In genomic region chr5:50963647-50964584, GRCh38 we compare ENCODE assay signal across 7 cellular contexts.
DNase-seq lines count a peak whose midpoint lies in the region; ATAC-seq, FAIRE-seq and TF ChIP-seq lines count a peak whose summit lies in the region.

No MANE protein-coding gene starts in this region.

- H4K20me1 ChIP-seq in astrocyte (ENCODE audit: insufficient read depth, low read length), result no peaks in the 10 kb centered on the region

- peaks cover 5% of the 10 kb centered on the region for H3K4me1 Mint-ChIP-seq in astrocyte (ENCODE audit: low read depth, unreplicated experiment)

- peak overlapping the region; percentile 76 for H2AFZ ChIP-seq in astrocyte (ENCODE audit: low read depth, low read length)

- ATAC-seq in lower lobe of right lung, result peak; percentile 44 to 45

- H3K4me3 ChIP-seq in GM08714 (ENCODE audit: low read length) (peak overlapping the region; percentile 64), MG63 (peak overlapping the region; percentile 44; the same call in 1 of the 2 replicates), astrocyte (ENCODE audit: insufficient read depth, low read depth, low read length) (no peak overlapping the region), lower lobe of right lung (peak overlapping the region; percentile 50), urinary bladder (ENCODE audit: low read depth, low read length) (peak overlapping the region; percentile 34)

- H3K36me3 ChIP-seq in MG63 (no peaks in the 10 kb centered on the region), astrocyte (ENCODE audit: insufficient read depth, low read length) (no peaks in the 10 kb centered on the region), lower lobe of right lung (no peaks in the 10 kb centered on the region), urinary bladder (ENCODE audit: insufficient read depth) (no peaks in the 10 kb centered on the region)

- H3K27me3 Mint-ChIP-seq in astrocyte (ENCODE audit: low read depth, unreplicated experiment), result peaks cover 69% of the 10 kb centered on the region

- H3K36me3 Mint-ChIP-seq in astrocyte (ENCODE audit: low read depth, unreplicated experiment), result no peaks in the 10 kb centered on the region

- H3K9me3 Mint-ChIP-seq in astrocyte (ENCODE audit: unreplicated experiment), result no peaks in the 10 kb centered on the region

- no peak for FAIRE-seq in astrocyte (lab: Jason Lieb, UNC)

- H3K4me3 Mint-ChIP-seq in astrocyte (ENCODE audit: unreplicated experiment), result peak overlapping the region; percentile 86

- H3K79me2 ChIP-seq in astrocyte (ENCODE audit: insufficient read depth, low read length), result no peaks in the 10 kb centered on the region

- intact Hi-C loops in lower lobe of right lung (cut with DNase I), result no loop called here

- no peak overlapping the region for H3K27ac Mint-ChIP-seq in astrocyte (ENCODE audit: unreplicated experiment)

- 14% methylated on average over 41 of the region's 42 CpGs for WGBS in urinary bladder

- H3K27me3 ChIP-seq in MG63 (peaks cover 3% of the 10 kb centered on the region), astrocyte (ENCODE audit: insufficient read depth, low read length) (peaks cover 57% of the 10 kb centered on the region), lower lobe of right lung (ENCODE audit: low read depth) (peaks cover 71% of the 10 kb centered on the region)

- TF ChIP-seq CTCF in astrocyte (IDR thresholded peaks at IDR 0.05; ENCODE audit: insufficient read depth, low read depth, low read length) (no peak), lower lobe of right lung (IDR thresholded peaks at IDR 0.05) (no peak)

- no peak for DNase-seq in MG63
- DNase-seq in astrocyte (ENCODE audit: low read depth), result no peak
- DNase-seq in lower lobe of right lung, result no peak
- no peak for DNase-seq in dedifferentiated amniotic fluid mesenchymal stem cell (ENCODE audit: extremely low spot score)
- no peak for DNase-seq in NCI-H526 (lab: John Stamatoyannopoulos, UW)

- H3K4me2 ChIP-seq in astrocyte (ENCODE audit: low read length), result peak overlapping the region; percentile 88

- no peak overlapping the region for H3K9ac ChIP-seq in astrocyte (ENCODE audit: low read length)

- H3K4me1 ChIP-seq in astrocyte (ENCODE audit: insufficient read depth, low read length), result peaks cover 8% of the 10 kb centered on the region
- H3K4me1 ChIP-seq in lower lobe of right lung, result peaks cover 29% of the 10 kb centered on the region
- no peaks in the 10 kb centered on the region for H3K4me1 ChIP-seq in urinary bladder (ENCODE audit: insufficient read depth)

- H3K9me3 ChIP-seq in MG63 (no peaks in the 10 kb centered on the region), astrocyte (ENCODE audit: insufficient read depth, low read depth, low read length) (peaks cover 9% of the 10 kb centered on the region), lower lobe of right lung (no peaks in the 10 kb centered on the region)

- H3K27ac ChIP-seq in astrocyte (ENCODE audit: low read depth, low read length) (no peak overlapping the region), lower lobe of right lung (no peak overlapping the region), urinary bladder (ENCODE audit: low read depth) (no peak overlapping the region)
